Comparison of ENCODE assay signal across 1 cellular context in genomic region chr22:42745118-42745517, GRCh38.
TF ChIP-seq lines count a peak whose summit lies in the region.

No MANE protein-coding gene starts in this region.

TF ChIP-seq in GM23338, 12 proteins besides CTCF, POLR2A, EP300 and RAD21 (continued from another document):
- no peak for TF ChIP-seq ZNF462 (CRISPR knock-in tag; IDR thresholded peaks at IDR 0.05)
- TF ChIP-seq EZH2 (IDR thresholded peaks at IDR 0.05; ENCODE audit: low read depth, unreplicated experiment): no peak
- TF ChIP-seq ZNF331 (CRISPR knock-in tag; IDR thresholded peaks at IDR 0.05; ENCODE audit: low read depth): no peak
- no peak for TF ChIP-seq POLR2AphosphoS5 (IDR thresholded peaks at IDR 0.05; ENCODE audit: low read depth)
- no peak for TF ChIP-seq ZNF114 (CRISPR knock-in tag; IDR thresholded peaks at IDR 0.05)
- no peak for TF ChIP-seq REST (IDR thresholded peaks at IDR 0.05; ENCODE audit: unreplicated experiment)
